In genomic region chr11:14262271-14262846, GRCh38 we compare ENCODE assay signal across 25 cellular contexts.
A peak's percentile ranks its signal among the peaks of the same experiment; 100 is the strongest.
DNase-seq lines count a peak whose midpoint lies in the region; ATAC-seq, FAIRE-seq and TF ChIP-seq lines count a peak whose summit lies in the region.
"Had no signal": no experiment of that assay in that cellular context is flagged by ENCODE, and none has a peak within 500 bp of the region (broad histone marks: within the 10 kb centered on the region; RNA-seq: fewer than 3 reads in every experiment).

No MANE protein-coding gene starts in this region.

- CTCF ChIA-PET in A549 (lab: Yijun Ruan, JAX) = interaction anchor here (1.0 to 3.0 kb wide), 2 partner anchors 12 to 19 kb away, joined by 3 to 11 read pairs; no protein-coding TSS in a partner anchor

- H3K4me2 ChIP-seq in A549 (no peak overlapping the region), GM23248 (ENCODE audit: unreplicated experiment) (no peak overlapping the region)
- H3K4me2 ChIP-seq: PC-9 had no signal

- H3K4me3 ChIP-seq in A549 = no peak overlapping the region
- no peak overlapping the region for H3K4me3 ChIP-seq in GM23248
- H3K4me3 ChIP-seq in astrocyte of the spinal cord (ENCODE audit: low read depth, low read length) = no peak overlapping the region
- no peak overlapping the region for H3K4me3 ChIP-seq in fibroblast of the aortic adventitia (ENCODE audit: low read depth, low read length)
- H3K4me3 ChIP-seq: GM12878, PC-9, SJSA1 had no signal

- no peak for FAIRE-seq in A549 (lab: Jason Lieb, UNC)
- FAIRE-seq: A204.1, GM12878 had no signal

- POLR2A ChIA-PET in A549 (lab: Yijun Ruan, JAX) = no interaction called here

- no peak for ATAC-seq in A549
- ATAC-seq: GM12878, HCT116, Right ventricle myocardium inferior had no signal

- H3K27ac ChIP-seq in A549 (no peak overlapping the region), GM23248 (no peak overlapping the region)
- H3K27ac ChIP-seq: PC-9, SJSA1 had no signal

- H3F3A ChIP-seq in GM23248 (ENCODE audit: insufficient read depth) = peaks cover 87% of the 10 kb centered on the region

- H3K27me3 ChIP-seq in GM23248 (replicated peaks; ENCODE audit: insufficient read depth) = no peaks in the 10 kb centered on the region
- H3K27me3 ChIP-seq: SJSA1 had no signal

- TF ChIP-seq CTCF in A549 (IDR thresholded peaks at IDR 0.05) (no peak), astrocyte of the spinal cord (IDR thresholded peaks at IDR 0.05; ENCODE audit: low read depth, low read length) (no peak), fibroblast of the aortic adventitia (IDR thresholded peaks at IDR 0.05; ENCODE audit: insufficient read depth, low read length) (no peak)

- no peak for TF ChIP-seq RAD21 in A549 (conservative IDR thresholded peaks at IDR 0.05 in 1 of 2, IDR thresholded peaks at IDR 0.05 in 1 of 2)

- DNase-seq in A549 (ENCODE audit: low read depth in 1 of 2, low spot score in 1 of 2) (no peak), GM23248 (peak; percentile 59), astrocyte of the spinal cord (ENCODE audit: low read depth, low spot score) (peak; percentile 13), fibroblast of the aortic adventitia (ENCODE audit: low read depth) (peak; percentile 24), COLO829 (ENCODE audit: low spot score) (no peak), NCI-H774 (lab: John Stamatoyannopoulos, UW) (no peak)
- no peak for DNase-seq in NK-92 treated with Interleukin-12 subunit alpha and Interleukin-12 subunit beta, amount 100 ng/mL, for 24 hours (lab: John Stamatoyannopoulos, UW)
- no peak for DNase-seq in central memory CD4-positive, alpha-beta T cell
- DNase-seq: AML-193; Caco-2; CD4-positive, alpha-beta memory T cell; GDM1; NCI-H1092; NCI-H1436; NCI-H187; NCI-H2171 treated with DMSO at 0.1 percent for 48 hours; NCI-H345; NCI-H510A treated with DMSO at 0.1 percent for 48 hours; NCI-H82; PC-9 had no signal

- no peak for TF ChIP-seq EP300 in A549 (IDR thresholded peaks at IDR 0.05)

- H3K9me2 ChIP-seq in GM23248 (ENCODE audit: insufficient read depth) = no peaks in the 10 kb centered on the region

- H3K4me1 ChIP-seq in A549 (peaks cover 20% of the 10 kb centered on the region), GM23248 (ENCODE audit: insufficient read depth) (peaks cover 10% of the 10 kb centered on the region; the same call in 1 of the 2 replicates)
- H3K4me1 ChIP-seq: SJSA1 had no signal

- in situ Hi-C loops in GM23248 (cut with MboI) (no loop called here), astrocyte of the spinal cord (cut with HindIII; ENCODE audit: low sequenced_read_pairs) (no loop called here)

- H3K9ac ChIP-seq in GM23248 = no peak overlapping the region

- WGBS in A549 (ENCODE audit: missing lambda C conversion rate) = 90% methylated on average over 6 of the region's 8 CpGs
- 87 to 89% methylated on average over 8 of the region's 8 CpGs for WGBS in GM23248 (ENCODE audit: low coverage in 1 of 2, low lambda C conversion rate in 2 of 2, missing lambda C conversion rate in 2 of 2), 2 experiments

- TF ChIP-seq POLR2A in A549 (IDR thresholded peaks at IDR 0.05; ENCODE audit: low read length) = no peak

- no peak overlapping the region for H2AFZ ChIP-seq in GM23248
- H2AFZ ChIP-seq: PC-9 had no signal

- H3K9me3 ChIP-seq in A549 (no peaks in the 10 kb centered on the region), GM23248 (ENCODE audit: low read depth) (no peaks in the 10 kb centered on the region)
- H3K9me3 ChIP-seq: Caco-2, SJSA1 had no signal

- no peaks in the 10 kb centered on the region for H4K20me1 ChIP-seq in GM23248 (ENCODE audit: insufficient read depth)

- no peaks in the 10 kb centered on the region for H3K79me2 ChIP-seq in GM23248 (ENCODE audit: insufficient read depth)

- H3K36me3 ChIP-seq in GM23248 (ENCODE audit: low read depth) = peaks cover 28% of the 10 kb centered on the region
- H3K36me3 ChIP-seq: SJSA1 had no signal

TF ChIP-seq in A549, 52 proteins besides CTCF, POLR2A, EP300 and RAD21:
- TF ChIP-seq MAX (IDR thresholded peaks at IDR 0.05) (0 out of 2 replicates have a peak, but pooled peaks have one; percentile 16), RCOR1 (IDR thresholded peaks at IDR 0.05; ENCODE audit: low read depth, low read length) (no peak)

Comparison
In these comparisons a context has a peak if more than half of its experiments do, and no peak if none do; other contexts are left out.
1. DNase-seq: peak in GM23248 (single experiment), astrocyte of the spinal cord (single experiment) and fibroblast of the aortic adventitia (single experiment); none in A549 (0 of 2), NK-92 treated with Interleukin-12 subunit alpha and Interleukin-12 subunit beta, amount 100 ng/mL, for 24 hours (single experiment), central memory CD4-positive, alpha-beta T cell (single experiment), COLO829 (single experiment) and NCI-H774 (single experiment).